ENCODE assay signal across 8 cellular contexts in the genomic region with DNA sequence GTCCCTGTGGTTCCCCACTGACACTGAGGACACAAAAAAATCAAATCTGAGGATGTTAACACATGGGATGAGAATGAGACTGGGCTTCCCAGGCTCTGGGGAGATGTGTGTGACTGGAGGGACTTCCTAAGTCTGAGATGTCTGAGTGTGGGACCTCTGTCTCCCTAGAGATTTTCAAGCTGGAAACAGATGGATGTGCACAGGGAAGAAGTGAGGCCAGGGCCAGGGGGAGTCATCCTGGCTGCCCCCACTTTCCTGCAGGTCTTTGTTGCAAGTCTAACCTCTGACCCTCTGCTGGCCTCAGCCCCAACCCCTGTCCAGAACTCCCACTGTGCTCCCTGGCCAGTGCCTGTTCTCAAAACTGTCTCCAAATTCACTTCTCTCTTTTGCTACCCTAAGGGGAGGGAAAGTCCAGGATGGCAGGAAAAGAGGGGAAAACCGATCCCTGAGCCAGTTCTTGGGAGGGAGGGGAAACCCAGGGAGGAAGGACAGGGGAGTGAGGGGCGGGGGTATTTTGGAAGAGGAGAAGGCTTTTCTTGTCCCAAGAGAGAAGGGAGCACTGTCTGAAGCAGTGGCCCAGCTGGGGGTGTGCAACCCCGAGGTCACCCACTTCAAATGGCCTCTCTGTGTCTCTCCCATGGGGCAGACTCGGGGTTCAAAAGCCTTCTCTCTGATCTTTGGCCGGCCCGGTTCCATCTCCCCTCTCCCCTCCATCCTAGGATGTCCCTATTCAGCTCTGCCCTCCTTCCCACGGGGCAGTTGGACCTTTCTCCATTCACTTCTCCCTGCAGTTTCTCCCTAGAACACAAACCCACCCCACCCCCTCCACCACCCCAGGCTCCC. TPM values are rescaled to one million over a fixed set of nuclear protein-coding genes. Genes with fewer than 3 reads are reported as not detected.
DNase-seq lines count a peak whose midpoint lies in the region; ATAC-seq, FAIRE-seq and TF ChIP-seq lines count a peak whose summit lies in the region.

No MANE protein-coding gene starts in this region.

- H3K9me3 ChIP-seq in gastrocnemius medialis, result no peaks in the 10 kb centered on the region

- peak overlapping the region; percentile 93 to 99 (median 97) for H3K27ac ChIP-seq in gastrocnemius medialis

- no peak for FAIRE-seq in GM12891 (lab: Jason Lieb, UNC)

- H3K27me3 ChIP-seq in gastrocnemius medialis, result peaks cover 0 to 2% (median 0%) of the 10 kb centered on the region in 3 donors

- intact Hi-C loops in gastrocnemius medialis (cut with DNase I; ENCODE audit: low total_unique reads), result no loop called here

- in situ Hi-C loops in gastrocnemius medialis (cut with MboI; ENCODE audit: low sequenced_read_pairs in 4 of 4), result loop anchor here in 3 of 4 donors (5.0 to 10.0 kb wide), 2 partner anchors 39 to 141 kb away; partner anchors contain the start of gene TUBB (in 3 of the 3)

- no peak for TF ChIP-seq POLR2A in GM12891 (IDR thresholded peaks at IDR 0.05; ENCODE audit: low read depth, low read length)
- no peak for TF ChIP-seq POLR2A in gastrocnemius medialis (IDR thresholded peaks at IDR 0.05)
- no peak for TF ChIP-seq POLR2A in GM18505 (IDR thresholded peaks at IDR 0.05; ENCODE audit: borderline replicate concordance, extremely low read depth, insufficient read depth, insufficient read length)

- H3K4me1 ChIP-seq in gastrocnemius medialis, result peaks cover 28 to 30% of the 10 kb centered on the region in 2 donors

- H3K36me3 ChIP-seq in gastrocnemius medialis, result peaks cover 0 to 9% of the 10 kb centered on the region in 2 donors

- no peak for ATAC-seq in gastrocnemius medialis
- no peak for ATAC-seq in GM18505 (IDR thresholded peaks at IDR 0.05; ENCODE audit: unreplicated experiment)
- no peak for ATAC-seq in HG03354 (IDR thresholded peaks at IDR 0.05; ENCODE audit: poor library complexity, severe bottlenecking, unreplicated experiment)

- no peak for TF ChIP-seq CTCF in foreskin fibroblast (IDR thresholded peaks at IDR 0.05; ENCODE audit: low read depth, low read length)
- no peak for TF ChIP-seq CTCF in gastrocnemius medialis (IDR thresholded peaks at IDR 0.05 in 4 of 5, conservative IDR thresholded peaks at IDR 0.05 in 1 of 5)

- DNase-seq in GM12891 (ENCODE audit: insufficient read length, low spot score), result no peak
- DNase-seq in UCSD-AML1 (lab: John Stamatoyannopoulos, UW; ENCODE audit: unreplicated experiment), result peak; percentile 53
- DNase-seq in foreskin fibroblast, result no peak
- no peak for DNase-seq in gastrocnemius medialis
- DNase-seq in HT-29 (ENCODE audit: low spot score), result no peak
- no peak for DNase-seq in NCI-H2196 treated with DMSO at 0.1 percent for 48 hours (lab: John Stamatoyannopoulos, UW; ENCODE audit: unreplicated experiment)

- peak overlapping the region; percentile 78 to 94 for H3K4me3 ChIP-seq in foreskin fibroblast (ENCODE audit: low read depth in 1 of 2, low read length in 2 of 2)
- H3K4me3 ChIP-seq in gastrocnemius medialis, result peak overlapping the region; percentile 67 to 97 (median 96)

TF ChIP-seq in GM12891, 5 proteins besides CTCF, POLR2A, EP300 and RAD21:
- TF ChIP-seq SPI1 (IDR thresholded peaks at IDR 0.05; ENCODE audit: low read depth, low read length) (0 out of 2 replicates have a peak, but pooled peaks have one; percentile 10), POLR2AphosphoS5 (IDR thresholded peaks at IDR 0.05; ENCODE audit: low read depth, low read length) (no peak), POU2F2 (IDR thresholded peaks at IDR 0.05; ENCODE audit: low read depth, low read length) (no peak)

RNA-seq across cellular contexts. Expression of gene PPP1R18, which starts 3.1 kb away (rescaled TPM):
- 58.9 TPM for polyA plus RNA-seq in GM12891 (2012; ENCODE audit: low read depth, missing spikeins)
- 10 to 100 TPM in 3 of 4 donors, 1 to 10 TPM in 1; 4.4 to 16.9 (median 12.4) TPM for total RNA-seq in gastrocnemius medialis
- total RNA-seq in HT-29 (2014; rRNA removed; shearing (Covaris generic)), result 12.1 and 13.2 TPM in 2 replicates

RNA-seq across cellular contexts. Expression of gene NRM, which starts 7.4 kb away (rescaled TPM):
- 27.2 TPM for polyA plus RNA-seq in GM12891 (2012; ENCODE audit: low read depth, missing spikeins)
- 1 to 10 TPM in 3 of 4 donors, under 1 TPM in 1; 0.32 to 2.0 (median 1.4) TPM for total RNA-seq in gastrocnemius medialis
- total RNA-seq in HT-29 (2014; rRNA removed; shearing (Covaris generic)), result 16.2 and 18.3 TPM in 2 replicates

RNA-seq across cellular contexts. Expression of gene DHX16, which starts 10.6 kb away (rescaled TPM):
- polyA plus RNA-seq in GM12891 (2012; ENCODE audit: low read depth, missing spikeins), result 25.6 TPM
- 10 to 100 TPM; 39.1 to 74.8 (median 49.4) TPM for total RNA-seq in gastrocnemius medialis
- total RNA-seq in HT-29 (2014; rRNA removed; shearing (Covaris generic)), result 43.2 and 43.8 TPM in 2 replicates

RNA-seq across cellular contexts. Expression of gene MDC1, which starts 33.7 kb away (rescaled TPM):
- polyA plus RNA-seq in GM12891 (2012; ENCODE audit: low read depth, missing spikeins), result 31.0 TPM
- total RNA-seq in gastrocnemius medialis, result 1 to 10 TPM; 3.6 to 8.9 (median 6.2) TPM
- total RNA-seq in HT-29 (2014; rRNA removed; shearing (Covaris generic)), result 24.8 and 24.9 TPM in 2 replicates

RNA-seq across cellular contexts. Expression of gene C6orf136, which starts 36.4 kb away (rescaled TPM):
- polyA plus RNA-seq in GM12891 (2012; ENCODE audit: low read depth, missing spikeins), result 13.7 TPM
- 10 to 100 TPM; 11.2 to 24.9 (median 19.8) TPM for total RNA-seq in gastrocnemius medialis
- 14.5 and 18.6 TPM in 2 replicates for total RNA-seq in HT-29 (2014; rRNA removed; shearing (Covaris generic))
